In genomic region chr19:16739546-16739945, GRCh38 we compare ENCODE assay signal across 1 cellular context.
TF ChIP-seq lines count a peak whose summit lies in the region.

No MANE protein-coding gene starts in this region.

TF ChIP-seq in H1, 55 proteins besides CTCF, POLR2A, EP300 and RAD21:
- no peak for TF ChIP-seq E2F6 (IDR thresholded peaks at IDR 0.05)
- no peak for TF ChIP-seq PHF8 (conservative IDR thresholded peaks at IDR 0.05; ENCODE audit: low read depth, low read length)
- TF ChIP-seq TAF7 (optimal IDR thresholded peaks at IDR 0.05; ENCODE audit: borderline replicate concordance, low read depth, low read length) = no peak
- no peak for TF ChIP-seq BACH1 (IDR thresholded peaks at IDR 0.05; ENCODE audit: low read length)
- no peak for TF ChIP-seq GTF2F1 (IDR thresholded peaks at IDR 0.05; ENCODE audit: borderline replicate concordance, low read depth, low read length)
- TF ChIP-seq EGR1 (IDR thresholded peaks at IDR 0.05; ENCODE audit: borderline replicate concordance, low read depth, low read length) = no peak
- TF ChIP-seq MAX (IDR thresholded peaks at IDR 0.05) = no peak
- no peak for TF ChIP-seq TCF12 (IDR thresholded peaks at IDR 0.05; ENCODE audit: low read depth, low read length)
- TF ChIP-seq RBBP5 (IDR thresholded peaks at IDR 0.05; ENCODE audit: borderline replicate concordance, low read depth, low read length) = no peak
- TF ChIP-seq ZNF274 (IDR thresholded peaks at IDR 0.05; ENCODE audit: borderline replicate concordance, extremely low read depth, low read length) = no peak
- no peak for TF ChIP-seq CEBPB (IDR thresholded peaks at IDR 0.05; ENCODE audit: low read depth, low read length)
- no peak for TF ChIP-seq RFX5 (IDR thresholded peaks at IDR 0.05; ENCODE audit: borderline replicate concordance, low read depth, low read length)
- no peak for TF ChIP-seq KDM4A (IDR thresholded peaks at IDR 0.05; ENCODE audit: low read depth, low read length, severe bottlenecking)
- no peak for TF ChIP-seq YY1 (IDR thresholded peaks at IDR 0.05; ENCODE audit: low read depth, low read length)
- TF ChIP-seq RXRA (IDR thresholded peaks at IDR 0.05; ENCODE audit: insufficient read depth, low read depth, low read length) = no peak
- TF ChIP-seq BRCA1 (IDR thresholded peaks at IDR 0.05; ENCODE audit: low read depth, low read length) = no peak
- TF ChIP-seq SUZ12 (IDR thresholded peaks at IDR 0.05; ENCODE audit: low read length) = no peak
TF ChIP-seq in H1: peak in this region for 0.
